Comparison of ENCODE assay signal across 8 cellular contexts in the genomic region with DNA sequence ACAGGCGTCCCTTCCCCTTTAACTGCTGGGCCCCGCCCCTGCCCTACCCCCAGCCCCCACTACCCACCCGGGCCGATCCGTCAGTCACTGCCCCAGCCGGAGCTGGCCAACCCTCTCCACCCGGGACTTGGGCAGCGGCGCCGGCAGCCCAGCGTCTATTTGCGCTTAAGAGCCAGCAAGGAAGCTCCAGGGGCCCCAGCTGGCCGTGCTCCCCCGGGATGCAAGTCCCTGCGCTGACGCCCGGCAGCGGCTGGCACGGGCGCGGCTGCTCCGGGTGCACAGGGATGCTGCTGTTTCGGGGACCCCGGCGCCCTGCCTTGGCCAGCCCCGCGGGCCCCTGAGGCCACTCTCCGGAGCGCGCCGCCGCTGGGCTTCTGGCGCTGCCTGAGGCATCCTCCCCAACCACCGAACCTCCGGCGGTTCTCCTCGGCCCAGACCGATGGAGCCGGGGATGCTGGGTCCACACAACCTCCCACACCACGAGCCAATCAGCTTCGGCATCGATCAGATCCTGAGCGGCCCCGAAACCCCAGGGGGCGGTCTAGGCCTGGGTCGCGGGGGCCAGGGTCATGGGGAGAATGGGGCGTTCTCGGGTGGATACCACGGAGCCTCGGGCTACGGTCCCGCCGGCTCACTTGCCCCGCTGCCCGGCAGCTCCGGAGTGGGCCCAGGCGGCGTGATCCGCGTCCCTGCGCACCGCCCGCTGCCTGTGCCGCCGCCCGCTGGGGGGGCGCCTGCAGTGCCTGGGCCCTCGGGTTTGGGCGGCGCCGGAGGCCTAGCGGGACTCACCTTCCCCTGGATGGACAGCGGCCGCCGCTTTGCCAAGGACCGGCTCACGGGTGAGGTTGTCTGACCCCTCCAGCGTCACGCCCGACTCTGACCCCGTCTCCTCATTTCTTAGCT. TPM values are rescaled to one million over a fixed set of nuclear protein-coding genes. Genes with fewer than 3 reads are reported as not detected.
A peak's percentile ranks its signal among the peaks of the same experiment; 100 is the strongest.
DNase-seq lines count a peak whose midpoint lies in the region; TF ChIP-seq lines count a peak whose summit lies in the region.

TSS of gene TLX2 (plus strand) at position 83 of the 903 bp plus-strand sequence. CDS start at position 440, 357 bp downstream.

- no peak within 1 kb of the TSS for H3K27ac ChIP-seq in substantia nigra (ENCODE audit: low read depth, low read length, poor library complexity, severe bottlenecking)

- H3K9me3 ChIP-seq in Loucy (ENCODE audit: insufficient read depth, low read depth, low read length) = no peaks in the 10 kb centered on the region

- H3K9ac ChIP-seq in Loucy (ENCODE audit: low read depth, low read length, poor library complexity, severe bottlenecking) = peak within 1 kb of the TSS; percentile 8

- no peaks in the 10 kb centered on the region for H4K20me1 ChIP-seq in Loucy (ENCODE audit: insufficient read depth, low read length, poor library complexity, severe bottlenecking)

- DNase-seq in NCI-H1417 (lab: John Stamatoyannopoulos, UW) (peak in 2 of 3 experiments; percentile 58 to 65), NCI-H1417 treated with DMSO at 0.1 percent for 48 hours (lab: John Stamatoyannopoulos, UW) (no peak), dermis blood vessel endothelial cell (peak; percentile 9), progenitor cell of endocrine pancreas (ENCODE audit: low spot score, unreplicated experiment) (no peak), T1000 (lab: John Stamatoyannopoulos, UW) (no peak), NCI-H774 (lab: John Stamatoyannopoulos, UW) (no peak), substantia nigra (lab: John Stamatoyannopoulos, UW) (no peak)

- H3K9me3 Mint-ChIP-seq in progenitor cell of endocrine pancreas (ENCODE audit: low read depth) = no peaks in the 10 kb centered on the region

- H3K36me3 ChIP-seq in Loucy (ENCODE audit: insufficient read depth, low read length) = no peaks in the 10 kb centered on the region

- no peak within 1 kb of the TSS for H3K4me3 Mint-ChIP-seq in progenitor cell of endocrine pancreas (ENCODE audit: low read depth)

- peaks cover 5% of the 10 kb centered on the region for H3K4me1 ChIP-seq in Loucy (ENCODE audit: insufficient read depth, low read length, poor library complexity, severe bottlenecking)

- peaks cover 14% of the 10 kb centered on the region for H3K27me3 ChIP-seq in Loucy (ENCODE audit: insufficient read depth, low read length, poor library complexity, severe bottlenecking)

- H3K4me3 ChIP-seq in Loucy (ENCODE audit: low read length, poor library complexity, severe bottlenecking) = peak within 1 kb of the TSS; percentile 53

- H3K27ac Mint-ChIP-seq in progenitor cell of endocrine pancreas = peak within 1 kb of the TSS; percentile 82

- peak within 1 kb of the TSS; percentile 43; the same call in 1 of the 2 replicates for H2AFZ ChIP-seq in Loucy (ENCODE audit: low read length)

- no peaks in the 10 kb centered on the region for H3K36me3 Mint-ChIP-seq in progenitor cell of endocrine pancreas (ENCODE audit: insufficient read depth)

- H3F3A ChIP-seq in Loucy (ENCODE audit: low read depth) = no peaks in the 10 kb centered on the region

- no peaks in the 10 kb centered on the region for H3K9me2 ChIP-seq in Loucy (replicated peaks; ENCODE audit: low read depth, low read length)

- H3K79me2 ChIP-seq in Loucy (ENCODE audit: insufficient read depth, low read length) = no peaks in the 10 kb centered on the region

- H3K4me2 ChIP-seq in Loucy (ENCODE audit: low read depth, low read length, poor library complexity, severe bottlenecking) = peak within 1 kb of the TSS; percentile 54

- peaks cover 85% of the 10 kb centered on the region for H3K27me3 Mint-ChIP-seq in progenitor cell of endocrine pancreas

- TF ChIP-seq CTCF in Loucy (conservative IDR thresholded peaks at IDR 0.05; ENCODE audit: low read length) = no peak
- no peak for TF ChIP-seq CTCF in progenitor cell of endocrine pancreas (IDR thresholded peaks at IDR 0.05; ENCODE audit: unreplicated experiment)

- H3K4me1 Mint-ChIP-seq in progenitor cell of endocrine pancreas (ENCODE audit: low read depth) = peaks cover 4% of the 10 kb centered on the region

RNA-seq across cellular contexts. Expression of gene TLX2, which starts in this region (rescaled TPM):
- total RNA-seq in dermis blood vessel endothelial cell (0.17 TPM in 1 of 2 replicates, not detected in the other), progenitor cell of endocrine pancreas (0.33 TPM in 1 of 2 replicates, not detected in the other)

Comparison
In these comparisons a context has a peak if more than half of its experiments do, and no peak if none do; other contexts are left out.
1. DNase-seq: peak in NCI-H1417 (2 of 3); none in NCI-H1417 treated with DMSO at 0.1 percent for 48 hours (single experiment), progenitor cell of endocrine pancreas (single experiment), T1000 (single experiment), NCI-H774 (single experiment) and substantia nigra (0 of 49).
2. Peak in DNase-seq in dermis blood vessel endothelial cell; RNA of the gene not detected or under 1 TPM.